ENCODE assay signal across 15 cellular contexts in genomic region chr2:16037808-16038457, GRCh38.
DNase-seq lines count a peak whose midpoint lies in the region; ATAC-seq and TF ChIP-seq lines count a peak whose summit lies in the region.
"Had no signal": no experiment of that assay in that cellular context is flagged by ENCODE, and none has a peak within 500 bp of the region (broad histone marks: within the 10 kb centered on the region; RNA-seq: fewer than 3 reads in every experiment).

No MANE protein-coding gene starts in this region.

- peaks cover 39% of the 10 kb centered on the region for H3K4me1 Mint-ChIP-seq in glutamatergic neuron (ENCODE audit: low read depth, unreplicated experiment)
- peaks cover 66% of the 10 kb centered on the region for H3K4me1 Mint-ChIP-seq in neural progenitor cell
- peaks cover 8% of the 10 kb centered on the region for H3K4me1 Mint-ChIP-seq in mesothelial cell of epicardium

- H3K79me2 ChIP-seq in neural progenitor cell (ENCODE audit: low read depth) = no peaks in the 10 kb centered on the region

- H3F3A ChIP-seq in neural progenitor cell (ENCODE audit: low read depth) = peaks cover 16% of the 10 kb centered on the region

- no peak for ATAC-seq in HG03378 (IDR thresholded peaks at IDR 0.05; ENCODE audit: unreplicated experiment)

- peak overlapping the region; percentile 30; the same call in 1 of the 2 replicates for H3K27ac ChIP-seq in SK-N-MC
- H3K27ac ChIP-seq in neural progenitor cell = no peak overlapping the region
- H3K27ac ChIP-seq: Peyer's patch had no signal

- H3K9me3 ChIP-seq in SK-N-MC (ENCODE audit: low read depth, low read length) (no peaks in the 10 kb centered on the region), neural progenitor cell (ENCODE audit: low read depth) (no peaks in the 10 kb centered on the region)
- H3K9me3 ChIP-seq: Peyer's patch had no signal

- no peak for TF ChIP-seq CTCF in glutamatergic neuron (IDR thresholded peaks at IDR 0.05; ENCODE audit: partially characterized antibody, unreplicated experiment)
- TF ChIP-seq CTCF in neural progenitor cell (IDR thresholded peaks at IDR 0.05) = no peak
- TF ChIP-seq CTCF in mesothelial cell of epicardium (IDR thresholded peaks at IDR 0.05; ENCODE audit: unreplicated experiment) = no peak

- H3K36me3 ChIP-seq in SK-N-MC (ENCODE audit: insufficient read depth, low read length) (no peaks in the 10 kb centered on the region), neural progenitor cell (no peaks in the 10 kb centered on the region)
- H3K36me3 ChIP-seq: Peyer's patch had no signal

- no peaks in the 10 kb centered on the region for H3K27me3 ChIP-seq in neural progenitor cell
- H3K27me3 ChIP-seq: Peyer's patch had no signal

- H3K4me3 Mint-ChIP-seq in glutamatergic neuron (ENCODE audit: unreplicated experiment) (peak overlapping the region; percentile 32), neural progenitor cell (peak overlapping the region; percentile 17), mesothelial cell of epicardium (no peak overlapping the region)

- H3K9me3 Mint-ChIP-seq in glutamatergic neuron (ENCODE audit: unreplicated experiment) = peaks cover 5% of the 10 kb centered on the region
- H3K9me3 Mint-ChIP-seq in neural progenitor cell = no peaks in the 10 kb centered on the region
- H3K9me3 Mint-ChIP-seq in mesothelial cell of epicardium = no peaks in the 10 kb centered on the region

- H3K36me3 Mint-ChIP-seq in glutamatergic neuron (ENCODE audit: unreplicated experiment) (peaks cover 3% of the 10 kb centered on the region), neural progenitor cell (no peaks in the 10 kb centered on the region), mesothelial cell of epicardium (no peaks in the 10 kb centered on the region)

- H3K27me3 Mint-ChIP-seq in glutamatergic neuron (ENCODE audit: unreplicated experiment) (peaks cover 1% of the 10 kb centered on the region), neural progenitor cell (ENCODE audit: insufficient read depth, low read depth) (peaks cover 29% of the 10 kb centered on the region), mesothelial cell of epicardium (ENCODE audit: low read depth) (no peaks in the 10 kb centered on the region)

- peak overlapping the region; percentile 49 for H3K27ac Mint-ChIP-seq in glutamatergic neuron (ENCODE audit: unreplicated experiment)
- H3K27ac Mint-ChIP-seq in neural progenitor cell = peak overlapping the region; percentile 62
- H3K27ac Mint-ChIP-seq in mesothelial cell of epicardium = no peak overlapping the region

- H3K9ac ChIP-seq in SK-N-MC (ENCODE audit: insufficient read length) (no peak overlapping the region), neural progenitor cell (no peak overlapping the region)

- peaks cover 34% of the 10 kb centered on the region for H3K4me1 ChIP-seq in neural progenitor cell
- H3K4me1 ChIP-seq: Peyer's patch had no signal

- peak overlapping the region; percentile 31 for H3K4me2 ChIP-seq in neural progenitor cell

- H4K20me1 ChIP-seq in neural progenitor cell (ENCODE audit: low read depth) = no peaks in the 10 kb centered on the region

- no peak overlapping the region for H2AFZ ChIP-seq in neural progenitor cell (replicated peaks)

- no peak overlapping the region for H3K4me3 ChIP-seq in SK-N-MC
- no peak overlapping the region for H3K4me3 ChIP-seq in neural progenitor cell
- H3K4me3 ChIP-seq: Peyer's patch had no signal

- DNase-seq in SK-N-MC (ENCODE audit: low read depth, low spot score) = no peak
- no peak for DNase-seq in glutamatergic neuron
- peak; percentile 50 for DNase-seq in neural progenitor cell (ENCODE audit: low spot score)
- peak; percentile 55 for DNase-seq in superior temporal gyrus (ENCODE audit: extremely low spot score)
- no peak for DNase-seq in RKO (ENCODE audit: low spot score)
- no peak for DNase-seq in mesothelial cell of epicardium (ENCODE audit: low spot score in 2 of 2, unreplicated experiment in 2 of 2)
- DNase-seq: ACHN, DMS 273 treated with DMSO at 0.1 percent for 48 hours, GOT3, NCI-H146, NCI-H2081 treated with DMSO at 0.1 percent for 48 hours, NCI-H226, Peyer's patch, SHP77 had no signal

Comparison
In these comparisons a context has a peak if more than half of its experiments do, and no peak if none do; other contexts are left out.
1. DNase-seq: peak in neural progenitor cell (single experiment) and superior temporal gyrus (single experiment); none in SK-N-MC (single experiment), glutamatergic neuron (single experiment), RKO (single experiment) and mesothelial cell of epicardium (0 of 2).